Comparison of ENCODE assay signal across 1 cellular context in genomic region chr4:8727546-8728510, GRCh38.
TF ChIP-seq lines count a peak whose summit lies in the region.

No MANE protein-coding gene starts in this region.

TF ChIP-seq in SK-N-SH, 30 proteins besides CTCF, POLR2A, EP300 and RAD21 (continued from another document):
- TF ChIP-seq REST (IDR thresholded peaks at IDR 0.05; ENCODE audit: low read depth, low read length) (no peak), ELF1 (IDR thresholded peaks at IDR 0.05) (no peak), FOSL2 (IDR thresholded peaks at IDR 0.05; ENCODE audit: borderline replicate concordance, low read depth) (no peak), TEAD4 (IDR thresholded peaks at IDR 0.05; ENCODE audit: borderline replicate concordance, insufficient read depth) (no peak), JUND (IDR thresholded peaks at IDR 0.05) (no peak), RXRA (IDR thresholded peaks at IDR 0.05; ENCODE audit: borderline replicate concordance, low read depth) (no peak), SMC3 (IDR thresholded peaks at IDR 0.05; ENCODE audit: low read depth, low read length) (no peak), USF1 (IDR thresholded peaks at IDR 0.05; ENCODE audit: borderline replicate concordance, low read depth) (no peak), MXI1 (IDR thresholded peaks at IDR 0.05; ENCODE audit: low read depth, low read length) (no peak), YY1 (IDR thresholded peaks at IDR 0.05; ENCODE audit: low read depth) (no peak), IRF3 (IDR thresholded peaks at IDR 0.05; ENCODE audit: low read depth, low read length) (no peak)
TF ChIP-seq in SK-N-SH: peak in this region for 0.
